In the genomic region with DNA sequence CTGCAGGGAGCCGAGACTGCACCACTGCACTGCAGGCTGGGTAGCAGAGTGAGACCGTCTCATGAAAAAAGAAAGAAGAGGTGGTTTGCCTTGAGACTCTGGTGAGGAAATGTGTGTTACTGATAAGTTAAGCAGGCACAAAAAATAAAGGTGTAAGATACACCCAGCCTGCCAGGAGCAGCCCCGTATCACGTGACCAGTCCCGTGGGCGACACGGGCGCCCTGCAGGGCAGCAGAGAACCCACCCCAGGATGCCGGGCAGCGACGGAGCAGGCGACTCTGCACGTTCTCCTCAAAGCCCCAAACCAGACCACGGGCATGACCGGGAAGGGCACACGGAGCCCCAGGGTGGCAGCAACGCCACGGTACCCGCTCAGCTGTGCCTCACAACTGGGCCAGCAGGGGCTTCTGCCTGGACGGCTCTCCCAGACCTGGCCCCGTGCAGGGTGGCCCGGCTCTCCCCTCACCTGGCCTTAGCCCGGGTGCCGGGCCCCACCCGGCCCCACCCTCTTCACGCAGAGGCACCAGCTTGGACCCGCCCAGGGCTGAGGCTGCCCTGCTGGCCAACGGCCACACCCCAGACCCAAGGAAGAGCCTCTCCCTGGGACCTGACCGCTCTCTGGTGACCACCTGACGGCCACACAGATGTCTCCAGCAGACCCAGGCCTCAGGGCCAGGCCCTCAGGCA, we compare ENCODE assay signal across 26 cellular contexts. TPM values are rescaled to one million over a fixed set of nuclear protein-coding genes. Genes with fewer than 3 reads are reported as not detected.
"Had no signal": no experiment of that assay in that cellular context is flagged by ENCODE, and none has a peak within 500 bp of the region (broad histone marks: within the 10 kb centered on the region; RNA-seq: fewer than 3 reads in every experiment).

No MANE protein-coding gene starts in this region.

- H3K4me1 Mint-ChIP-seq: brain, mesothelial cell of epicardium had no signal

- ATAC-seq: left ventricle myocardium superior, T-helper 17 cell had no signal

- H3K27ac Mint-ChIP-seq: mesothelial cell of epicardium had no signal

- H3K9me3 ChIP-seq: sigmoid colon, thyroid gland had no signal

- H3K27ac ChIP-seq: hepatocyte, sigmoid colon, thyroid gland had no signal

- H3K27me3 ChIP-seq: hepatocyte, sigmoid colon, thyroid gland had no signal

- H3K4me3 Mint-ChIP-seq: activated naive CD4-positive, alpha-beta T cell treated with anti-CD3 and anti-CD28 coated beads, Interleukin-2, amount 50 U/mL, for 24 hours; brain; mesothelial cell of epicardium; T-helper 17 cell had no signal

- H3K4me1 ChIP-seq: sigmoid colon, thyroid gland had no signal

- H3K4me3 ChIP-seq: hepatocyte, sigmoid colon, thyroid gland had no signal

- H3K27me3 Mint-ChIP-seq: activated naive CD4-positive, alpha-beta T cell treated with anti-CD3 and anti-CD28 coated beads, Interleukin-2, amount 50 U/mL, for 24 hours; brain; T-helper 17 cell had no signal

- H3K9me3 Mint-ChIP-seq: activated naive CD4-positive, alpha-beta T cell treated with anti-CD3 and anti-CD28 coated beads, Interleukin-2, amount 50 U/mL, for 24 hours; brain; mesothelial cell of epicardium had no signal

- DNase-seq: activated CD4-positive, alpha-beta T cell treated with anti-CD3 and anti-CD28 coated beads for 4 hours; activated CD4-positive, alpha-beta T cell treated with anti-CD3 and anti-CD28 coated beads, Interleukin-2, amount 50 U/mL, for 48 hours; activated CD4-positive, CD25-positive, alpha-beta regulatory T cell; activated gamma-delta T cell treated with Interleukin-2 at 50 U/mL for 16 hours; aorta; dermis blood vessel endothelial cell; effector CD8-positive, alpha-beta T cell; foreskin melanocyte; glutamatergic neuron; left ventricle myocardium superior; mammary epithelial cell; sigmoid colon; stimulated activated CD4-positive, alpha-beta T cell treated with anti-CD3 and anti-CD28 coated beads, Interleukin-2, amount 100 ng/mL, for 48 hours; stimulated activated CD8-positive, alpha-beta memory T cell treated with anti-CD3 and anti-CD28 coated beads, Interleukin-4, amount 100 ng/mL, for 48 hours; stimulated activated naive CD4-positive, alpha-beta T cell treated with Interleukin-2 at 50 U/mL for 16 hours; substantia nigra; SW 1271; T-helper 17 cell; thyroid gland had no signal

RNA-seq across cellular contexts. Expression of gene TNFRSF4, which starts 8.1 kb away (rescaled TPM):
- total RNA-seq: hepatocyte, renal cortical epithelial cell had no signal
- polyA plus RNA-seq: hepatocyte, mammary epithelial cell, neural cell had no signal

RNA-seq across cellular contexts. Expression of gene TNFRSF18, which starts 15.6 kb away (rescaled TPM):
- total RNA-seq: hepatocyte, urinary bladder had no signal
- polyA plus RNA-seq: mammary epithelial cell, neural cell had no signal
